Comparison of ENCODE assay signal across 28 cellular contexts in the genomic region with DNA sequence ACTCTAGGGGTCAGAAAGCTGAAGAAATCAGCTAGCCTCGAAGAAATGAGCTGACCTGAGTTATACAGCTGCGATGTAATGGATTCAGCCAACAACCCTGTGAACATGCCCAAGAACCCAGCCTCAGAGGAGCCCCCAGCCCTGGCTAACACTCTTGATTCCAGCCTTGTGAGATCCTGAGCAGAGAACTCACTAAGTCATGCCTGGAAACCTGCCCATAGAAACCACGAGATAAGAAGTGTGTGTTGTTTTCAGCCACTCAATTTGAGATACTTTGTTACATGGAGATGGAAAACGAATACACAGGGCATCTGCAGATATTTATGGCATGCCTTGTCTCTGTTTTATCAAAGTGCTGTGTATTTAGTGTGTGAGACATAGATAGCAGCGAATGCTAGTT.
DNase-seq lines count a peak whose midpoint lies in the region; ATAC-seq, FAIRE-seq and TF ChIP-seq lines count a peak whose summit lies in the region.
"Had no signal": no experiment of that assay in that cellular context is flagged by ENCODE, and none has a peak within 500 bp of the region (broad histone marks: within the 10 kb centered on the region; RNA-seq: fewer than 3 reads in every experiment).

No MANE protein-coding gene starts in this region.

- no peak overlapping the region for H3K9ac ChIP-seq in astrocyte (ENCODE audit: low read length)
- H3K9ac ChIP-seq: GM23248 had no signal

- peaks cover 10% of the 10 kb centered on the region for H3K9me3 ChIP-seq in left ventricle myocardium inferior (replicated peaks)
- H3K9me3 ChIP-seq in astrocyte (ENCODE audit: insufficient read depth, low read depth, low read length) = no peaks in the 10 kb centered on the region
- H3K9me3 ChIP-seq: BE2C had no signal

- TF ChIP-seq CTCF in left ventricle myocardium inferior (IDR thresholded peaks at IDR 0.05; ENCODE audit: borderline replicate concordance) = no peak
- TF ChIP-seq CTCF in astrocyte (IDR thresholded peaks at IDR 0.05; ENCODE audit: insufficient read depth, low read depth, low read length) = no peak
- TF ChIP-seq CTCF in fibroblast of pulmonary artery (IDR thresholded peaks at IDR 0.05; ENCODE audit: low read length, missing control alignments) = no peak

- H3K36me3 ChIP-seq in left ventricle myocardium inferior (no peaks in the 10 kb centered on the region), astrocyte (ENCODE audit: insufficient read depth, low read length) (no peaks in the 10 kb centered on the region)
- H3K36me3 ChIP-seq: BE2C, HAP-1 had no signal

- H2AFZ ChIP-seq in astrocyte (ENCODE audit: low read depth, low read length) = no peak overlapping the region
- H2AFZ ChIP-seq: GM23248 had no signal

- H3K4me1 Mint-ChIP-seq in astrocyte (ENCODE audit: low read depth, unreplicated experiment) = no peaks in the 10 kb centered on the region
- H3K4me1 Mint-ChIP-seq: CD4-positive, alpha-beta memory T cell had no signal

- intact Hi-C loops in left ventricle myocardium superior (cut with micrococcal nuclease) (no loop called here), left ventricle myocardium inferior (cut with micrococcal nuclease) (no loop called here)

- H3K36me3 Mint-ChIP-seq in astrocyte (ENCODE audit: low read depth, unreplicated experiment) = no peaks in the 10 kb centered on the region
- H3K36me3 Mint-ChIP-seq: CD4-positive, alpha-beta memory T cell; IgD-negative memory B cell had no signal

- H3K27ac ChIP-seq in left ventricle myocardium inferior (replicated peaks) (no peak overlapping the region), astrocyte (ENCODE audit: low read depth, low read length) (no peak overlapping the region)
- H3K27ac ChIP-seq: GM23248, HL-60 had no signal

- no peaks in the 10 kb centered on the region for H4K20me1 ChIP-seq in astrocyte (ENCODE audit: insufficient read depth, low read length)

- H3K27me3 ChIP-seq in left ventricle myocardium inferior (ENCODE audit: low read depth) = no peaks in the 10 kb centered on the region
- H3K27me3 ChIP-seq in astrocyte (ENCODE audit: insufficient read depth, low read length) = no peaks in the 10 kb centered on the region
- H3K27me3 ChIP-seq: BE2C had no signal

- peaks cover 2% of the 10 kb centered on the region for H3K9me3 Mint-ChIP-seq in astrocyte (ENCODE audit: unreplicated experiment)

- DNase-seq in left ventricle myocardium superior (no peak), left ventricle myocardium inferior (no peak), astrocyte (ENCODE audit: low read depth) (peak; percentile 71), fibroblast of pulmonary artery (ENCODE audit: low read depth) (peak; percentile 4), islet precursor cell (no peak)
- DNase-seq in effector CD4-positive, alpha-beta T cell = no peak
- DNase-seq: BE2C; CD4-positive, alpha-beta memory T cell; DMS153; GF-D8; GM23248; Kasumi-1; MM.1S; NCI-H1092; NCI-H2081; NCI-H2171 treated with DMSO at 0.1 percent for 48 hours; NCI-H510A; NCI-H748 treated with DMSO at 0.1 percent for 48 hours; NK-92 treated with Interleukin-12 subunit alpha and Interleukin-12 subunit beta, amount 100 ng/mL, for 24 hours; SIG-M5 had no signal

- H3K4me3 Mint-ChIP-seq in astrocyte (ENCODE audit: unreplicated experiment) = no peak overlapping the region
- H3K4me3 Mint-ChIP-seq: IgD-negative memory B cell had no signal

- no peaks in the 10 kb centered on the region for H3K79me2 ChIP-seq in astrocyte (ENCODE audit: insufficient read depth, low read length)

- FAIRE-seq in astrocyte (lab: Jason Lieb, UNC) = no peak
- FAIRE-seq: A204.1, GM12878, GM19239 had no signal

- ATAC-seq in left ventricle myocardium superior = peak; percentile 63
- no peak for ATAC-seq in HG03175 (IDR thresholded peaks at IDR 0.05; ENCODE audit: unreplicated experiment)
- ATAC-seq in GM21381 (IDR thresholded peaks at IDR 0.05; ENCODE audit: unreplicated experiment) = no peak
- ATAC-seq: GM12878 had no signal

- no peak overlapping the region for H3K4me3 ChIP-seq in left ventricle myocardium inferior
- no peak overlapping the region for H3K4me3 ChIP-seq in astrocyte (ENCODE audit: insufficient read depth, low read depth, low read length)
- no peak overlapping the region for H3K4me3 ChIP-seq in fibroblast of pulmonary artery (replicated peaks; ENCODE audit: low read depth, low read length)
- H3K4me3 ChIP-seq: GM12878, GM23248, HAP-1 had no signal

- peaks cover 5% of the 10 kb centered on the region for H3K27me3 Mint-ChIP-seq in astrocyte (ENCODE audit: low read depth, unreplicated experiment)

- H3K27ac Mint-ChIP-seq in astrocyte (ENCODE audit: unreplicated experiment) = no peak overlapping the region
- H3K27ac Mint-ChIP-seq: CD4-positive, alpha-beta memory T cell; IgD-negative memory B cell had no signal

- no peak overlapping the region for H3K4me2 ChIP-seq in astrocyte (ENCODE audit: low read length)

- peaks cover 9% of the 10 kb centered on the region for H3K4me1 ChIP-seq in left ventricle myocardium inferior
- no peaks in the 10 kb centered on the region for H3K4me1 ChIP-seq in astrocyte (ENCODE audit: insufficient read depth, low read length)
- H3K4me1 ChIP-seq: HAP-1 had no signal

Comparison
In these comparisons a context has a peak if more than half of its experiments do, and no peak if none do; other contexts are left out.
1. DNase-seq: peak in astrocyte (single experiment) and fibroblast of pulmonary artery (single experiment); none in left ventricle myocardium superior (single experiment), left ventricle myocardium inferior (single experiment), islet precursor cell (single experiment) and effector CD4-positive, alpha-beta T cell (single experiment).